ENCODE assay signal across 14 cellular contexts in genomic region chr2:102245266-102246151, GRCh38. TPM values are rescaled to one million over a fixed set of nuclear protein-coding genes. Genes with fewer than 3 reads are reported as not detected.
DNase-seq lines count a peak whose midpoint lies in the region; ATAC-seq and TF ChIP-seq lines count a peak whose summit lies in the region.
"Had no signal": no experiment of that assay in that cellular context is flagged by ENCODE, and none has a peak within 500 bp of the region (broad histone marks: within the 10 kb centered on the region; RNA-seq: fewer than 3 reads in every experiment).

No MANE protein-coding gene starts in this region.

- H2BK15ac ChIP-seq in H9 (ENCODE audit: low read depth, low read length): no peak overlapping the region

- H2AK5ac ChIP-seq in H9 (ENCODE audit: insufficient read length, low read length): no peak overlapping the region

- no peak overlapping the region for H3T11ph ChIP-seq in H9 (ENCODE audit: low read length)

- H4K8ac ChIP-seq in H9 (replicated peaks; ENCODE audit: insufficient read length, low read depth, low read length): no peak overlapping the region

- H3K36me3 ChIP-seq in brain microvascular endothelial cell (replicated peaks) (no peaks in the 10 kb centered on the region), right atrium auricular region (no peaks in the 10 kb centered on the region)
- no peaks in the 10 kb centered on the region for H3K36me3 ChIP-seq in CD8-positive, alpha-beta T cell (ENCODE audit: insufficient read depth, low read length)
- H3K36me3 ChIP-seq: WERI-Rb-1 had no signal

- H3K14ac ChIP-seq in H9 (ENCODE audit: insufficient read depth, low read length): no peak overlapping the region

- ATAC-seq in CD8-positive, alpha-beta T cell: no peak
- ATAC-seq in GM19023 (IDR thresholded peaks at IDR 0.05; ENCODE audit: unreplicated experiment): no peak

- no peak overlapping the region for H3K9ac ChIP-seq in H9 (ENCODE audit: extremely low read depth, insufficient read length, low read length)

- H3K18ac ChIP-seq in H9 (ENCODE audit: insufficient read length, low read depth, low read length): no peak overlapping the region

- CTCF ChIA-PET in CD8-positive, alpha-beta T cell (lab: Charles Lee): interaction anchor here (0.9 to 1.5 kb wide), 2 partner anchors 198 to 225 kb away, joined by 3 to 11 read pairs; no protein-coding TSS in a partner anchor

- H2AFZ ChIP-seq in H9 (ENCODE audit: low read length): no peak overlapping the region

- H3K4me3 ChIP-seq in brain microvascular endothelial cell (ENCODE audit: low read depth, low read length) (no peak overlapping the region), right atrium auricular region (peak overlapping the region in 1 of 2 donors; percentile 3)
- H3K4me3 ChIP-seq in CD8-positive, alpha-beta T cell (ENCODE audit: low read depth, low read length): no peak overlapping the region
- H3K4me3 ChIP-seq: coronary artery had no signal

- no peak overlapping the region for H2BK20ac ChIP-seq in H9 (ENCODE audit: low read depth, low read length, poor library complexity, severe bottlenecking)

- no peaks in the 10 kb centered on the region for H4K20me1 ChIP-seq in H9 (ENCODE audit: control insufficient read depth, insufficient read depth, insufficient read length)

- POLR2A ChIA-PET in CD8-positive, alpha-beta T cell (lab: Charles Lee): interaction anchor here (0.6 kb wide), 1 partner anchor 195 kb away, joined by 3 read pairs; no protein-coding TSS in a partner anchor

- no peak overlapping the region for H3K27ac ChIP-seq in H9 (ENCODE audit: insufficient read length, low read depth, low read length)
- H3K27ac ChIP-seq in brain microvascular endothelial cell: no peak overlapping the region
- H3K27ac ChIP-seq in right atrium auricular region: peak overlapping the region; percentile 3 to 44
- H3K27ac ChIP-seq in CD8-positive, alpha-beta T cell (ENCODE audit: low read depth, low read length): no peak overlapping the region
- H3K27ac ChIP-seq: coronary artery, WERI-Rb-1 had no signal

- H3K4ac ChIP-seq in H9 (ENCODE audit: low read depth, low read length): no peak overlapping the region

- no CpG with 5 or more reads among the region's 27 CpGs for WGBS in H9 (ENCODE audit: extremely low coverage, insufficient read length, low lambda C conversion rate)

- no peaks in the 10 kb centered on the region for H3K79me1 ChIP-seq in H9 (ENCODE audit: insufficient read depth, low read depth, low read length, poor library complexity, severe bottlenecking)

- no peak overlapping the region for H3K4me3 Mint-ChIP-seq in H9
- H3K4me3 Mint-ChIP-seq in CD8-positive, alpha-beta T cell: no peak overlapping the region

- peak; percentile 79 for DNase-seq in AG08395 (ENCODE audit: low spot score)
- peak; percentile 42 for DNase-seq in H9
- DNase-seq in brain microvascular endothelial cell: no peak
- DNase-seq in right atrium auricular region (ENCODE audit: low spot score): peak; percentile 46
- DNase-seq in SHP77 (lab: John Stamatoyannopoulos, UW): no peak
- no peak for DNase-seq in CD8-positive, alpha-beta T cell
- no peak for DNase-seq in NCI-H774 (lab: John Stamatoyannopoulos, UW)
- DNase-seq: Kasumi-1, NCI-H2029 treated with DMSO at 0.1 percent for 48 hours, WERI-Rb-1 had no signal

- H3K27me3 ChIP-seq in H9 (ENCODE audit: insufficient read depth, low read length): no peaks in the 10 kb centered on the region; the same call in 1 of the 2 replicates
- H3K27me3 ChIP-seq in brain microvascular endothelial cell (replicated peaks): no peaks in the 10 kb centered on the region
- no peaks in the 10 kb centered on the region for H3K27me3 ChIP-seq in right atrium auricular region
- no peaks in the 10 kb centered on the region for H3K27me3 ChIP-seq in CD8-positive, alpha-beta T cell (ENCODE audit: insufficient read depth, low read length)

- H3K9me3 Mint-ChIP-seq in H9: no peaks in the 10 kb centered on the region
- H3K9me3 Mint-ChIP-seq in CD8-positive, alpha-beta T cell: no peaks in the 10 kb centered on the region

- in situ Hi-C loops in brain microvascular endothelial cell (cut with HindIII; ENCODE audit: low pct_ligation_motif_present, low sequenced_read_pairs): loop anchor here (10.0 kb wide), 2 partner anchors 109 to 241 kb away; partner anchors contain the start of gene IL18R1

- peaks cover 10 to 13% of the 10 kb centered on the region in 2 experiments for H3K4me1 Mint-ChIP-seq in H9
- peaks cover 7% of the 10 kb centered on the region for H3K4me1 Mint-ChIP-seq in CD8-positive, alpha-beta T cell (ENCODE audit: low read depth)

- H2BK12ac ChIP-seq in H9 (ENCODE audit: insufficient read length, low read depth, low read length): no peak overlapping the region

- no peak overlapping the region for H3K23ac ChIP-seq in H9 (ENCODE audit: insufficient read length, low read depth, low read length)

- H3K79me2 ChIP-seq in H9 (ENCODE audit: insufficient read depth, low read length): no peaks in the 10 kb centered on the region

- no peak overlapping the region; a peak in 1 of 7 replicates for H3K27ac Mint-ChIP-seq in H9
- H3K27ac Mint-ChIP-seq in CD8-positive, alpha-beta T cell: no peak overlapping the region
- H3K27ac Mint-ChIP-seq: progenitor cell of endocrine pancreas had no signal

- H3K27me3 Mint-ChIP-seq in H9 (ENCODE audit: low read depth): peaks cover 25% of the 10 kb centered on the region
- peaks cover 2% of the 10 kb centered on the region for H3K27me3 Mint-ChIP-seq in CD8-positive, alpha-beta T cell (ENCODE audit: low read depth)

- no peak overlapping the region for H3K4me2 ChIP-seq in H9 (ENCODE audit: insufficient read depth, insufficient read length, low read length)

- H3K23me2 ChIP-seq in H9 (ENCODE audit: insufficient read length, low read depth, low read length, poor library complexity, severe bottlenecking): no peaks in the 10 kb centered on the region

- H3K9me3 ChIP-seq in H9 (ENCODE audit: control insufficient read depth, low read depth, low read length) (no peaks in the 10 kb centered on the region), right atrium auricular region (no peaks in the 10 kb centered on the region)
- H3K9me3 ChIP-seq in CD8-positive, alpha-beta T cell (ENCODE audit: low read length): no peaks in the 10 kb centered on the region

- H3K56ac ChIP-seq in H9 (ENCODE audit: insufficient read length, low read depth, low read length): no peak overlapping the region

- H2BK5ac ChIP-seq in H9 (ENCODE audit: insufficient read length, low read length): no peak overlapping the region

- TF ChIP-seq CTCF in H9 (conservative IDR thresholded peaks at IDR 0.05) (peak; percentile 32; the same call in 1 of the 3 replicates), brain microvascular endothelial cell (IDR thresholded peaks at IDR 0.05; ENCODE audit: low read depth, low read length, missing control alignments) (peak; percentile 45), right atrium auricular region (IDR thresholded peaks at IDR 0.05) (no peak)
- no peak for TF ChIP-seq CTCF in CD8-positive, alpha-beta T cell (IDR thresholded peaks at IDR 0.05)

- H3K36me3 Mint-ChIP-seq in H9 (ENCODE audit: insufficient read depth in 1 of 3, low read depth in 3 of 3): no peaks in the 10 kb centered on the region
- H3K36me3 Mint-ChIP-seq in CD8-positive, alpha-beta T cell: no peaks in the 10 kb centered on the region

- no peaks in the 10 kb centered on the region for H3K4me1 ChIP-seq in H9 (ENCODE audit: insufficient read depth, low read length)
- H3K4me1 ChIP-seq in right atrium auricular region: peaks cover 0 to 6% of the 10 kb centered on the region in 2 donors
- peaks cover 4% of the 10 kb centered on the region for H3K4me1 ChIP-seq in CD8-positive, alpha-beta T cell (ENCODE audit: insufficient read depth, low read length)

- no peak overlapping the region for H2BK120ac ChIP-seq in H9 (ENCODE audit: low read depth, low read length, poor library complexity, severe bottlenecking)

- H4K5ac ChIP-seq in H9 (ENCODE audit: insufficient read length, low read depth, low read length): no peak overlapping the region

- H4K91ac ChIP-seq in H9 (ENCODE audit: insufficient read length, low read depth, low read length): no peak overlapping the region

- intact Hi-C loops in CD8-positive, alpha-beta T cell (cut with DNase I, micrococcal nuclease): loop anchor here in 1 of 2 experiments (10.0 kb wide), 1 partner anchor 1231 kb away; no protein-coding TSS in a partner anchor

RNA-seq across cellular contexts. Expression of gene IL1RL2, which starts 58.7 kb away (rescaled TPM):
- not detected in 2 replicates for total RNA-seq in H9 (2021)
- under 1 TPM in 1 of 2 donors, not detected in 1; 0.55 TPM for total RNA-seq in right atrium auricular region
- not detected for total RNA-seq in CD8-positive, alpha-beta T cell
- total RNA-seq: progenitor cell of endocrine pancreas, SK-MEL-5 had no signal

Comparison
In these comparisons a context has a peak if more than half of its experiments do, and no peak if none do; other contexts are left out.
1. DNase-seq: peak in AG08395 (single experiment), H9 (single experiment) and right atrium auricular region (single experiment); none in brain microvascular endothelial cell (single experiment), SHP77 (0 of 2), CD8-positive, alpha-beta T cell (0 of 7) and NCI-H774 (single experiment).
2. H3K27ac ChIP-seq: peak in right atrium auricular region (2 of 2); none in H9 (single experiment), brain microvascular endothelial cell (single experiment) and CD8-positive, alpha-beta T cell (single experiment).
3. CTCF ChIP-seq: peak in H9 (single experiment) and brain microvascular endothelial cell (single experiment); none in right atrium auricular region (0 of 2) and CD8-positive, alpha-beta T cell (single experiment).